Comparison of ENCODE assay signal across 9 cellular contexts in the genomic region with DNA sequence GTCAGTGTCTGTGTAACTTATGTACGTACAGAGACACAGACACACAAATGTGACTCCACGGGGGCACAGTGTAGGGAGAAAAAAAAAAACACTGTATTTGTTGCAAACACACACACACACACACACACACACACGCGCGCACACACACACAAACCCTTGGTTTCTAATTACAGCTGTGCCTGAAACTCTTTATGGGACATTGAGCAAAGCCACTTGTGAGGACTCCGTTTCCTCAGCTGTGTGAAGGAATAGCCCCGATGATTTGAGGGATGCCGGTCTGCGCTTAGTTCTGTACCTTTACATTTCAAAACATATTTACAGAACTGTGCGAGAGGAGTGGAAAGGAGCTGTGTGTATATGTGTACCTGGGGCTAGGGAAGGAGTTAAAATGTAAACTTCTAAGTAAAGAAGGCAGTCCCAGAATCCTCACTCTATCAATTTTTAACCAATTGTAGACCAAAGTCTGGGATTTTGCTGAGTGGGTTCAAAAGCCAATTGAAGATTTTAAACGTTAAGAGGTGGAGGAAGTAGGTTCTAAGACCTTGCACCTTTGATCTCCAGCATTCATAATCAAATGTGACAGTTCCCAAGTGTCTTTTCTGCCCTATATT. TPM values are rescaled to one million over a fixed set of nuclear protein-coding genes. Genes with fewer than 3 reads are reported as not detected.
DNase-seq lines count a peak whose midpoint lies in the region; ATAC-seq and TF ChIP-seq lines count a peak whose summit lies in the region.
"Had no signal": no experiment of that assay in that cellular context is flagged by ENCODE, and none has a peak within 500 bp of the region (broad histone marks: within the 10 kb centered on the region; RNA-seq: fewer than 3 reads in every experiment).

No MANE protein-coding gene starts in this region.

- peak overlapping the region; percentile 93 for H3K4me2 ChIP-seq in OCI-LY7 (ENCODE audit: low read length)
- H3K4me2 ChIP-seq in osteoblast (ENCODE audit: insufficient read depth, low read length), result peak overlapping the region; percentile 60

- intact Hi-C loops in OCI-LY7 (cut with micrococcal nuclease; ENCODE audit: unreplicated experiment) (no loop called here), esophagus squamous epithelium (cut with DNase I) (no loop called here)

- H3K27ac ChIP-seq in OCI-LY7 (ENCODE audit: low read depth, low read length, poor library complexity, severe bottlenecking) (peak overlapping the region; percentile 90), esophagus squamous epithelium (peak overlapping the region; percentile 72 to 99 (median 90)), osteoblast (ENCODE audit: low read depth, low read length) (no peak overlapping the region)

- H3K9me3 ChIP-seq in OCI-LY7 (ENCODE audit: low read length), result no peaks in the 10 kb centered on the region
- no peaks in the 10 kb centered on the region for H3K9me3 ChIP-seq in esophagus squamous epithelium
- no peaks in the 10 kb centered on the region for H3K9me3 ChIP-seq in osteoblast (ENCODE audit: low read depth, low read length)

- peak overlapping the region; percentile 58 for H3K4me3 ChIP-seq in OCI-LY7 (ENCODE audit: low read depth, low read length, poor library complexity, severe bottlenecking)
- peak overlapping the region; percentile 5 to 53 (median 18) for H3K4me3 ChIP-seq in esophagus squamous epithelium
- H3K4me3 ChIP-seq in osteoblast (ENCODE audit: insufficient read depth, low read length), result peak overlapping the region; percentile 48

- no peaks in the 10 kb centered on the region for H3K27me3 ChIP-seq in esophagus squamous epithelium
- H3K27me3 ChIP-seq in osteoblast (ENCODE audit: insufficient read depth, low read length), result no peaks in the 10 kb centered on the region

- no peaks in the 10 kb centered on the region for H3K9me2 ChIP-seq in OCI-LY7 (ENCODE audit: insufficient read depth, low read length)

- no TSS peak for BruUV-seq in OCI-LY7 (replicated peaks; lab: Mats Ljungman, UMichigan)

- no peak for TF ChIP-seq CTCF in OCI-LY7 (conservative IDR thresholded peaks at IDR 0.05; ENCODE audit: low read length)
- no peak for TF ChIP-seq CTCF in esophagus squamous epithelium (IDR thresholded peaks at IDR 0.05)
- no peak for TF ChIP-seq CTCF in osteoblast (IDR thresholded peaks at IDR 0.05; ENCODE audit: extremely low read depth, low read depth, low read length)
- no peak for TF ChIP-seq CTCF in GM20000 (IDR thresholded peaks at IDR 0.05; ENCODE audit: extremely low read depth, missing control alignments)

- no peaks in the 10 kb centered on the region for H3K36me3 ChIP-seq in OCI-LY7 (ENCODE audit: insufficient read depth, low read length)
- no peaks in the 10 kb centered on the region for H3K36me3 ChIP-seq in esophagus squamous epithelium
- no peaks in the 10 kb centered on the region for H3K36me3 ChIP-seq in osteoblast (ENCODE audit: insufficient read depth, low read length)

- TF ChIP-seq POLR2A in esophagus squamous epithelium (IDR thresholded peaks at IDR 0.05), result no peak

- ATAC-seq in GM19463 (IDR thresholded peaks at IDR 0.05; ENCODE audit: unreplicated experiment) (no peak), GM21526 (IDR thresholded peaks at IDR 0.05; ENCODE audit: low FRiP score, unreplicated experiment) (no peak)

- POLR2A ChIA-PET in OCI-LY7 (lab: Charles Lee), result interaction anchor here (0.6 to 13.4 kb wide), 16 partner anchors 11 to 1204 kb away, joined by 3 to 531 read pairs (median 6); no protein-coding TSS in a partner anchor

- H2AFZ ChIP-seq in OCI-LY7 (ENCODE audit: low read length), result peak overlapping the region; percentile 19; the same call in 1 of the 2 replicates
- peak overlapping the region; percentile 45 for H2AFZ ChIP-seq in osteoblast (ENCODE audit: low read length)

- 26 to 32% methylated on average over 11 of the region's 11 CpGs for WGBS in esophagus squamous epithelium, 2 donors

- H3K79me2 ChIP-seq in OCI-LY7 (ENCODE audit: insufficient read depth, low read depth, low read length) (peaks cover 17% of the 10 kb centered on the region), osteoblast (ENCODE audit: insufficient read depth, low read length) (no peaks in the 10 kb centered on the region)

- CTCF ChIA-PET in OCI-LY7 (lab: Charles Lee; ENCODE audit: unreplicated experiment), result interaction anchor here (1.1 to 1.8 kb wide), 3 partner anchors 148 to 211 kb away, joined by 3 to 9 read pairs (median 4); no protein-coding TSS in a partner anchor

- H3K4me1 ChIP-seq in OCI-LY7 (ENCODE audit: insufficient read depth, low read length, poor library complexity, severe bottlenecking) (peaks cover 54% of the 10 kb centered on the region), esophagus squamous epithelium (peaks cover 17 to 60% (median 39%) of the 10 kb centered on the region in 3 donors), osteoblast (ENCODE audit: insufficient read depth, low read length) (peaks cover 14% of the 10 kb centered on the region)

- H4K20me1 ChIP-seq in OCI-LY7 (ENCODE audit: insufficient read depth, low read length) (no peaks in the 10 kb centered on the region), osteoblast (ENCODE audit: insufficient read depth, low read length) (no peaks in the 10 kb centered on the region)

- peak; percentile 87 for DNase-seq in DMS79 treated with DMSO at 0.1 percent for 48 hours (lab: John Stamatoyannopoulos, UW)
- DNase-seq in OCI-LY7 (ENCODE audit: low spot score), result peak; percentile 61
- DNase-seq in esophagus squamous epithelium (lab: John Stamatoyannopoulos, UW), result no peak
- DNase-seq in osteoblast (ENCODE audit: insufficient read length, low spot score, missing footprints), result no peak
- DNase-seq in hippocampal formation (lab: John Stamatoyannopoulos, UW), result no peak
- no peak for DNase-seq in GM20000 (ENCODE audit: low spot score)
- DNase-seq: glutamatergic neuron had no signal

RNA-seq across cellular contexts. Expression of gene BCL6, which starts 5.3 kb away (rescaled TPM):
- 62.4 and 65.6 TPM in 2 replicates for total RNA-seq in OCI-LY7 (2014; rRNA removed; shearing (Covaris generic))
- total RNA-seq in OCI-LY7 (2022) (251 and 256 TPM in 2 replicates), esophagus squamous epithelium (10 to 100 TPM; 30.8 to 94.4 (median 42.6) TPM), osteoblast (35.4 and 40.2 TPM in 2 replicates)

RNA-seq across cellular contexts. Expression of gene RTP2, which starts 48.3 kb away (rescaled TPM):
- total RNA-seq in OCI-LY7 (2014; rRNA removed; shearing (Covaris generic)), result not detected in 2 replicates
- total RNA-seq in OCI-LY7 (2022) (not detected in 2 replicates), esophagus squamous epithelium (not detected), osteoblast (not detected in 2 replicates)

Comparison
In these comparisons a context has a peak if more than half of its experiments do, and no peak if none do; other contexts are left out.
1. DNase-seq: peak in DMS79 treated with DMSO at 0.1 percent for 48 hours (single experiment) and OCI-LY7 (single experiment); none in esophagus squamous epithelium (single experiment), osteoblast (single experiment), hippocampal formation (0 of 2) and GM20000 (single experiment).
2. Peak in every context shown above with its lines, with median percentiles within 50 percentile points of each other: H3K4me3 ChIP-seq.